Comparison of ENCODE assay signal across 15 cellular contexts in the genomic region with DNA sequence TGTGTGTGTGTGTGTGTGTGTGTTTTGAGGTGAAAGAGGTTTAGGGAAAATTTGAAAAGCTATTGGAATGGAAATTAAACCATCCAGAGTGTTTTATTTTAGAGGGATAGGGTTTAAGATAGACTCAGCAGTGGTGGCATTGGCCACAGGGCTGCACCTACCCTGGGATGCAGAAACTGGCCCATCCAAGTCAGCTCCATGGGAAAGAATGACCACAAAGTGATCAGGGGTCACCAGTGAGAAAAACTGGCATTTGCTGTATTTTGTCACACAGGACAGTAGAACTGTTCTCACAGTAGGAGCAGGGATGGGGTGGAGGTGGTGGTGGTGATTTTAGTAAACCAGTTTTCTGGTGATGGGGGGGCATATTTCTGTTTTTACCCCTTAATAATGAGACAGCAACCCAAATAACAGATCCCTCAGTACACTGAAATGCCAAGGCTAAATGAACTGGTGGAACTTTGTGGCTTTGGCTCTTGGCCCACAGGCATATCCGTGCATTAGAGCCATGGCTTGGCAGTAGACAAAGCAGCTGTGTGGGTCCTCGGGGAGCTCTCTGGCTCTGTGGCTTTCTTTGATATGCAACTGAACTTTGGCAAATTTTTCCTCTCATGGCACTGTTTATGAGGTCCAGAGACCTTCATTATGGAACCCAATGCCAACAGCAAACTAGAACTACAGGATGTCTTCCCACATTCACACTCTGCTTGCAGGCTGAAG.
DNase-seq lines count a peak whose midpoint lies in the region; ATAC-seq and TF ChIP-seq lines count a peak whose summit lies in the region.
"Had no signal": no experiment of that assay in that cellular context is flagged by ENCODE, and none has a peak within 500 bp of the region (broad histone marks: within the 10 kb centered on the region; RNA-seq: fewer than 3 reads in every experiment).

No MANE protein-coding gene starts in this region.

- H3K27ac Mint-ChIP-seq in chondrocyte (ENCODE audit: unreplicated experiment), result peak overlapping the region; percentile 79
- H3K27ac Mint-ChIP-seq in naive B cell, result peak overlapping the region in 4 of 6 donors; percentile 37 to 91 (median 56)
- H3K27ac Mint-ChIP-seq: activated CD4-positive, alpha-beta memory T cell treated with anti-CD3 and anti-CD28 coated beads for 36 hours; activated naive CD8-positive, alpha-beta T cell treated with anti-CD3 and anti-CD28 coated beads, Interleukin-2, amount 50 U/mL, for 24 hours; CD4-positive, alpha-beta T cell; GM23338 had no signal

- H3K9me3 ChIP-seq in MG63, result no peaks in the 10 kb centered on the region
- H3K9me3 ChIP-seq in effector memory CD4-positive, alpha-beta T cell (ENCODE audit: control insufficient read depth, low read length), result no peaks in the 10 kb centered on the region
- H3K9me3 ChIP-seq: tibial artery had no signal

- H3K4me1 Mint-ChIP-seq in chondrocyte (ENCODE audit: low read depth) (peaks cover 44% of the 10 kb centered on the region), naive B cell (peaks cover 18 to 37% (median 18%) of the 10 kb centered on the region in 3 donors)

- no peak overlapping the region for H3K4me3 ChIP-seq in MG63
- no peak overlapping the region for H3K4me3 ChIP-seq in effector memory CD4-positive, alpha-beta T cell (ENCODE audit: insufficient read depth, low read depth, low read length, poor library complexity, severe bottlenecking)
- H3K4me3 ChIP-seq: GM23338, tibial artery had no signal

- ATAC-seq in naive B cell (ENCODE audit: low read depth in 2 of 2), result no peak
- ATAC-seq: activated naive CD8-positive, alpha-beta T cell treated with anti-CD3 and anti-CD28 coated beads, Interleukin-2, amount 50 U/mL, for 24 hours; GM23338 had no signal

- H3K36me3 ChIP-seq in MG63, result no peaks in the 10 kb centered on the region
- H3K36me3 ChIP-seq in effector memory CD4-positive, alpha-beta T cell (ENCODE audit: control insufficient read depth, insufficient read depth, low read length), result no peaks in the 10 kb centered on the region
- H3K36me3 ChIP-seq: tibial artery had no signal

- DNase-seq in AG20443 (ENCODE audit: low spot score) (peak; percentile 42), MG63 (peak; percentile 73), chondrocyte (ENCODE audit: low spot score) (no peak), naive B cell (no peak), retina (no peak), NCI-H82 (lab: John Stamatoyannopoulos, UW) (no peak)
- no peak for DNase-seq in effector memory CD4-positive, alpha-beta T cell
- no peak for DNase-seq in activated effector memory CD4-positive, alpha-beta T cell treated with anti-CD3 and anti-CD28 coated beads, Interleukin-2, amount 50 U/mL, for 16 hours
- DNase-seq: activated CD4-positive, alpha-beta memory T cell treated with anti-CD3 and anti-CD28 coated beads for 36 hours; activated naive CD8-positive, alpha-beta T cell treated with anti-CD3 and anti-CD28 coated beads, Interleukin-2, amount 50 U/mL, for 24 hours; CD4-positive, alpha-beta T cell; NCI-H146; stimulated activated CD4-positive, alpha-beta T cell treated with anti-CD3 and anti-CD28 coated beads, Interleukin-4, amount 100 ng/mL, for 4 hours; tibial artery had no signal

- H3K4me3 Mint-ChIP-seq in chondrocyte (ENCODE audit: unreplicated experiment), result no peak overlapping the region
- peak overlapping the region in 1 of 8 donors; percentile 18 for H3K4me3 Mint-ChIP-seq in naive B cell
- H3K4me3 Mint-ChIP-seq: activated CD4-positive, alpha-beta memory T cell treated with anti-CD3 and anti-CD28 coated beads for 36 hours; activated naive CD8-positive, alpha-beta T cell treated with anti-CD3 and anti-CD28 coated beads, Interleukin-2, amount 50 U/mL, for 24 hours; CD4-positive, alpha-beta T cell; GM23338 had no signal

- H3K27ac ChIP-seq in effector memory CD4-positive, alpha-beta T cell (ENCODE audit: insufficient read depth, low read length, poor library complexity, severe bottlenecking), result no peak overlapping the region

- H3K27me3 ChIP-seq in MG63, result no peaks in the 10 kb centered on the region
- no peaks in the 10 kb centered on the region for H3K27me3 ChIP-seq in effector memory CD4-positive, alpha-beta T cell (replicated peaks; ENCODE audit: control insufficient read depth, insufficient read depth, low read length, poor library complexity, severe bottlenecking)
- H3K27me3 ChIP-seq: tibial artery had no signal

- no peak for TF ChIP-seq CTCF in chondrocyte (IDR thresholded peaks at IDR 0.05)

- no peaks in the 10 kb centered on the region for H3K4me1 ChIP-seq in effector memory CD4-positive, alpha-beta T cell (ENCODE audit: control insufficient read depth, insufficient read depth, low read length, poor library complexity, severe bottlenecking)

- H3K36me3 Mint-ChIP-seq in chondrocyte (ENCODE audit: low read depth) (no peaks in the 10 kb centered on the region), naive B cell (peaks cover 0 to 5% of the 10 kb centered on the region in 2 donors)

- H3K9me3 Mint-ChIP-seq in chondrocyte (ENCODE audit: low read depth), result no peaks in the 10 kb centered on the region
- no peaks in the 10 kb centered on the region for H3K9me3 Mint-ChIP-seq in naive B cell
- H3K9me3 Mint-ChIP-seq: activated CD4-positive, alpha-beta memory T cell treated with anti-CD3 and anti-CD28 coated beads for 36 hours; activated naive CD8-positive, alpha-beta T cell treated with anti-CD3 and anti-CD28 coated beads, Interleukin-2, amount 50 U/mL, for 24 hours; CD4-positive, alpha-beta T cell; GM23338 had no signal

- no peaks in the 10 kb centered on the region for H3K27me3 Mint-ChIP-seq in chondrocyte (ENCODE audit: low read depth)
- H3K27me3 Mint-ChIP-seq in naive B cell, result no peaks in the 10 kb centered on the region
- H3K27me3 Mint-ChIP-seq: activated CD4-positive, alpha-beta memory T cell treated with anti-CD3 and anti-CD28 coated beads for 36 hours; activated naive CD8-positive, alpha-beta T cell treated with anti-CD3 and anti-CD28 coated beads, Interleukin-2, amount 50 U/mL, for 24 hours; CD4-positive, alpha-beta T cell had no signal

Comparison
In these comparisons a context has a peak if more than half of its experiments do, and no peak if none do; other contexts are left out.
1. DNase-seq: peak in AG20443 (single experiment) and MG63 (single experiment); none in chondrocyte (single experiment), naive B cell (single experiment), retina (single experiment), effector memory CD4-positive, alpha-beta T cell (0 of 3), NCI-H82 (single experiment) and activated effector memory CD4-positive, alpha-beta T cell treated with anti-CD3 and anti-CD28 coated beads, Interleukin-2, amount 50 U/mL, for 16 hours (single experiment).